Comparison of ENCODE assay signal across 35 cellular contexts in the genomic region with DNA sequence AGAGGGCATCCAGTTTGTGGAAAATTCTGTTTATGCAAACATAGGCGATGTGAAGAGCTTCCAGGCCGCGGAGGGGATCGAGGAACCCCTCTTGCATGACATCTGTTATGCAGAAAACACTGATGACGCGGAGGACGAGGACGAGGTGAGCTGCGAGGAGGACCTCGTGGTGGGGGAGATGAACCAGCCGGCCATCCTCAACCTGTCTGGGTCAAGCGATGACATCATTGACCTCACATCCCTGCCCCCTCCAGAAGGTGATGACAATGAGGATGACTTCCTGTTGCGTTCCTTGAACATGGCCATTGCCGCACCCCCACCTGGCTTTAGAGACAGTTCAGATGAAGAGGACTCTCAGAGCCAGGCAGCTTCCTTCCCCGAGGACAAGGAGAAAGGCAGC.
"Had no signal": no experiment of that assay in that cellular context is flagged by ENCODE, and none has a peak within 500 bp of the region (broad histone marks: within the 10 kb centered on the region; RNA-seq: fewer than 3 reads in every experiment).

No MANE protein-coding gene starts in this region.

- H3K36me3 ChIP-seq: MG63 had no signal

- H3K4me3 ChIP-seq: MG63 had no signal

- H3K9ac ChIP-seq: KMS-11 had no signal

- H3K4me2 ChIP-seq: KMS-11 had no signal

- H3K27me3 ChIP-seq: MG63 had no signal

- H3K9me3 ChIP-seq: MG63 had no signal

- DNase-seq: Karpas-422, Kasumi-1, MG63, MM.1S, MV-4-11, NCI-H1048, NCI-H1092, NCI-H1092 treated with DMSO at 0.1 percent for 48 hours, NCI-H1105, NCI-H1105 treated with DMSO at 0.1 percent for 48 hours, NCI-H1417, NCI-H1417 treated with DMSO at 0.1 percent for 48 hours, NCI-H1436, NCI-H1436 treated with DMSO at 0.1 percent for 48 hours, NCI-H146, NCI-H1694, NCI-H1694 treated with DMSO at 0.1 percent for 48 hours, NCI-H187, NCI-H187 treated with DMSO at 0.1 percent for 48 hours, NCI-H1930, NCI-H2029, NCI-H2029 treated with DMSO at 0.1 percent for 48 hours, NCI-H2081, NCI-H2081 treated with DMSO at 0.1 percent for 48 hours, NCI-H2107, NCI-H2171, NCI-H2171 treated with DMSO at 0.1 percent for 48 hours, NCI-H2227 treated with DMSO at 0.1 percent for 48 hours, NCI-H226, NCI-H345, NCI-H446, NCI-H446 treated with DMSO at 0.1 percent for 48 hours, NCI-H510A, NCI-H510A treated with DMSO at 0.1 percent for 48 hours had no signal

- H3K27ac ChIP-seq: KMS-11 had no signal
